In genomic region chr2:219453691-219454131, GRCh38 we compare ENCODE assay signal across 1 cellular context.
TF ChIP-seq lines count a peak whose summit lies in the region.

No MANE protein-coding gene starts in this region.

TF ChIP-seq in IMR-90, 13 proteins besides CTCF, POLR2A, EP300 and RAD21 (continued from another document):
- TF ChIP-seq USF2 (IDR thresholded peaks at IDR 0.05; ENCODE audit: low read depth, low read length) (no peak), BHLHE40 (IDR thresholded peaks at IDR 0.05; ENCODE audit: low read depth, low read length) (no peak), MAFK (IDR thresholded peaks at IDR 0.05; ENCODE audit: low read depth, low read length) (no peak), SMC3 (IDR thresholded peaks at IDR 0.05; ENCODE audit: low read depth, low read length) (no peak), MAZ (IDR thresholded peaks at IDR 0.05; ENCODE audit: borderline replicate concordance, low read depth, low read length) (no peak), MXI1 (IDR thresholded peaks at IDR 0.05; ENCODE audit: borderline replicate concordance, low read depth, low read length) (no peak), CEBPB (IDR thresholded peaks at IDR 0.05; ENCODE audit: low read depth, low read length) (no peak), FOS (IDR thresholded peaks at IDR 0.05; ENCODE audit: low read depth, low read length) (no peak), NFE2L2 (IDR thresholded peaks at IDR 0.05; ENCODE audit: low read depth, low read length) (no peak), CHD1 (IDR thresholded peaks at IDR 0.05; ENCODE audit: low read depth, low read length) (no peak), ELK1 (IDR thresholded peaks at IDR 0.05; ENCODE audit: borderline replicate concordance, low read depth, low read length) (no peak)
